ENCODE assay signal across 26 cellular contexts in the genomic region with DNA sequence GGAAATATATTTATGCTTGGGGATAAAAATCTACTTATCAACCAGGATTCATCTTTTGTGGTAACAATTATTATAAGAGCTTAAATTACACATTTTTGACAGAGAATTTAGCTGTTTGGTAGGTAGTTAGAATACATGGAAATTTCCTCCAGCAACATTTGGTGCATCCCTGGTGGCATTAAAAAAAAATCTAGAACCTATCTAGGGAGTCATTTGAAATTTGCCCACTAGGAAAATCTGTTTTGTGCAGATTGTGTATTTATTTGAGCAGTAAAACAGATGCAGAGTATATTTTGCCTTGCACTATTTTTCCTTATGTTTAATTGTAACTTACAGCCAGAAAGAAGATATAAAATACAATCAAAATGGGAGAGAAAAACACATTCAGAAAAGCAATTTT.
DNase-seq lines count a peak whose midpoint lies in the region; ATAC-seq lines count a peak whose summit lies in the region.
"Had no signal": no experiment of that assay in that cellular context is flagged by ENCODE, and none has a peak within 500 bp of the region (broad histone marks: within the 10 kb centered on the region; RNA-seq: fewer than 3 reads in every experiment).

No MANE protein-coding gene starts in this region.

- DNase-seq in G401 (ENCODE audit: low spot score), result peak; percentile 70
- peak; percentile 60 for DNase-seq in cerebellar cortex (ENCODE audit: low spot score)
- DNase-seq in cerebellum (ENCODE audit: low spot score), result peak; percentile 18
- DNase-seq in globus pallidus (ENCODE audit: low spot score), result no peak
- no peak for DNase-seq in SHP77 (lab: John Stamatoyannopoulos, UW)
- DNase-seq: 8988T; ACHN; AML-193; BE2C; Caco-2; Calu3; CD4-positive, alpha-beta memory T cell; CD4-positive, alpha-beta T cell; CD4-positive, CD25-positive, alpha-beta regulatory T cell; CD8-positive, alpha-beta memory T cell; CD8-positive, alpha-beta T cell; COR-L47; DMS 273 treated with DMSO at 0.1 percent for 48 hours; DMS153; DMS53; DMS79; DMS79 treated with DMSO at 0.1 percent for 48 hours; DND-41; EL had no signal

- ATAC-seq in HG03354 (IDR thresholded peaks at IDR 0.05; ENCODE audit: poor library complexity, severe bottlenecking, unreplicated experiment), result no peak
- ATAC-seq: A549; CD8-positive, alpha-beta T cell had no signal

- in situ Hi-C loops in G401 (cut with HindIII; ENCODE audit: low sequenced_read_pairs), result no loop called here

Comparison
In these comparisons a context has a peak if more than half of its experiments do, and no peak if none do; other contexts are left out.
1. DNase-seq: peak in G401 (single experiment), cerebellar cortex (single experiment) and cerebellum (single experiment); none in globus pallidus (single experiment) and SHP77 (0 of 2).